In the genomic region with DNA sequence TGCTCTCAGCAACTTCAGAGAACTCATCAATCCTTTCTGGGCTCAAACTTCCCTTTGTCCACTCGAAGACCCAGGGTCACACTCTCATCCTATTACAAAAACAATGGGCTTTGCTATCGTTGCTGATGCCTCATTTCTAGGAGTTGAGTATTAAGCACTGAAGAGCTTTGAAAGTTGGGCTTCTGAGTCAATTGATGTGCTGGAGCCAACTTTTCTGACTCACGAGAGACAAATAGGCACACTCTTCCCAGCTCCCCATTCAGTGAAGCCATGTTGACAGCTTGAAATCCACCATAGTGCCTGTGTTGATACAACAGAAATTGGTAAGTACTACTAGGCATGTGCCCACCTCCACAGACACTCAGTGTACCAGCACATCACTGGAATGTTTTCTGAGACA, we compare ENCODE assay signal across 2 cellular contexts.
TF ChIP-seq lines count a peak whose summit lies in the region.

No MANE protein-coding gene starts in this region.

TF ChIP-seq in SK-N-SH, 30 proteins besides CTCF, POLR2A, EP300 and RAD21 (continued from another document):
- TF ChIP-seq JUND (IDR thresholded peaks at IDR 0.05) (no peak), RFX5 (IDR thresholded peaks at IDR 0.05; ENCODE audit: low read length) (no peak), MEF2A (IDR thresholded peaks at IDR 0.05; ENCODE audit: borderline replicate concordance, low read depth) (no peak), SMC3 (IDR thresholded peaks at IDR 0.05; ENCODE audit: low read depth, low read length) (no peak), NFIC (IDR thresholded peaks at IDR 0.05; ENCODE audit: borderline replicate concordance) (no peak), FOXJ3 (CRISPR knock-in tag; IDR thresholded peaks at IDR 0.05) (no peak), GATA2 (CRISPR knock-in tag; IDR thresholded peaks at IDR 0.05) (no peak)

TF ChIP-seq in SK-N-SH treated with all-trans-retinoic acid at 6 μM for 48 hours, 23 proteins besides CTCF, POLR2A, EP300 and RAD21 (continued from another document):
- TF ChIP-seq, protein P1, sequence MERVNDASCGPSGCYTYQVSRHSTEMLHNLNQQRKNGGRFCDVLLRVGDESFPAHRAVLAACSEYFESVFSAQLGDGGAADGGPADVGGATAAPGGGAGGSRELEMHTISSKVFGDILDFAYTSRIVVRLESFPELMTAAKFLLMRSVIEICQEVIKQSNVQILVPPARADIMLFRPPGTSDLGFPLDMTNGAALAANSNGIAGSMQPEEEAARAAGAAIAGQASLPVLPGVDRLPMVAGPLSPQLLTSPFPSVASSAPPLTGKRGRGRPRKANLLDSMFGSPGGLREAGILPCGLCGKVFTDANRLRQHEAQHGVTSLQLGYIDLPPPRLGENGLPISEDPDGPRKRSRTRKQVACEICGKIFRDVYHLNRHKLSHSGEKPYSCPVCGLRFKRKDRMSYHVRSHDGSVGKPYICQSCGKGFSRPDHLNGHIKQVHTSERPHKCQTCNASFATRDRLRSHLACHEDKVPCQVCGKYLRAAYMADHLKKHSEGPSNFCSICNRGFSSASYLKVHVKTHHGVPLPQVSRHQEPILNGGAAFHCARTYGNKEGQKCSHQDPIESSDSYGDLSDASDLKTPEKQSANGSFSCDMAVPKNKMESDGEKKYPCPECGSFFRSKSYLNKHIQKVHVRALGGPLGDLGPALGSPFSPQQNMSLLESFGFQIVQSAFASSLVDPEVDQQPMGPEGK (CRISPR knock-in tag; IDR thresholded peaks at IDR 0.05; ENCODE audit: borderline replicate concordance): no peak
- no peak for TF ChIP-seq ZFP30 (CRISPR knock-in tag; IDR thresholded peaks at IDR 0.05)
- no peak for TF ChIP-seq CSDC2 (CRISPR knock-in tag; IDR thresholded peaks at IDR 0.05)
- TF ChIP-seq, protein P2, sequence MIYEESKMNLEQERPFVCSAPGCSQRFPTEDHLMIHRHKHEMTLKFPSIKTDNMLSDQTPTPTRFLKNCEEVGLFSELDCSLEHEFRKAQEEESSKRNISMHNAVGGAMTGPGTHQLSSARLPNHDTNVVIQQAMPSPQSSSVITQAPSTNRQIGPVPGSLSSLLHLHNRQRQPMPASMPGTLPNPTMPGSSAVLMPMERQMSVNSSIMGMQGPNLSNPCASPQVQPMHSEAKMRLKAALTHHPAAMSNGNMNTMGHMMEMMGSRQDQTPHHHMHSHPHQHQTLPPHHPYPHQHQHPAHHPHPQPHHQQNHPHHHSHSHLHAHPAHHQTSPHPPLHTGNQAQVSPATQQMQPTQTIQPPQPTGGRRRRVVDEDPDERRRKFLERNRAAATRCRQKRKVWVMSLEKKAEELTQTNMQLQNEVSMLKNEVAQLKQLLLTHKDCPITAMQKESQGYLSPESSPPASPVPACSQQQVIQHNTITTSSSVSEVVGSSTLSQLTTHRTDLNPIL (CRISPR knock-in tag; IDR thresholded peaks at IDR 0.05; ENCODE audit: low read depth): no peak
- TF ChIP-seq ARNTL (CRISPR knock-in tag; IDR thresholded peaks at IDR 0.05; ENCODE audit: borderline replicate concordance, low read depth): no peak
- TF ChIP-seq ZNF8 (CRISPR knock-in tag; IDR thresholded peaks at IDR 0.05): no peak
- TF ChIP-seq GLIS3 (CRISPR knock-in tag; IDR thresholded peaks at IDR 0.05): no peak
- TF ChIP-seq ESRRG (CRISPR knock-in tag; IDR thresholded peaks at IDR 0.05): no peak
- no peak for TF ChIP-seq ZNF565 (CRISPR knock-in tag; conservative IDR thresholded peaks at IDR 0.05; ENCODE audit: low read depth)
- TF ChIP-seq SNAI2 (CRISPR knock-in tag; IDR thresholded peaks at IDR 0.05): no peak
- no peak for TF ChIP-seq OSR1 (CRISPR knock-in tag; IDR thresholded peaks at IDR 0.05)
- TF ChIP-seq RARB (CRISPR knock-in tag; IDR thresholded peaks at IDR 0.05): no peak
- TF ChIP-seq, protein P3, sequence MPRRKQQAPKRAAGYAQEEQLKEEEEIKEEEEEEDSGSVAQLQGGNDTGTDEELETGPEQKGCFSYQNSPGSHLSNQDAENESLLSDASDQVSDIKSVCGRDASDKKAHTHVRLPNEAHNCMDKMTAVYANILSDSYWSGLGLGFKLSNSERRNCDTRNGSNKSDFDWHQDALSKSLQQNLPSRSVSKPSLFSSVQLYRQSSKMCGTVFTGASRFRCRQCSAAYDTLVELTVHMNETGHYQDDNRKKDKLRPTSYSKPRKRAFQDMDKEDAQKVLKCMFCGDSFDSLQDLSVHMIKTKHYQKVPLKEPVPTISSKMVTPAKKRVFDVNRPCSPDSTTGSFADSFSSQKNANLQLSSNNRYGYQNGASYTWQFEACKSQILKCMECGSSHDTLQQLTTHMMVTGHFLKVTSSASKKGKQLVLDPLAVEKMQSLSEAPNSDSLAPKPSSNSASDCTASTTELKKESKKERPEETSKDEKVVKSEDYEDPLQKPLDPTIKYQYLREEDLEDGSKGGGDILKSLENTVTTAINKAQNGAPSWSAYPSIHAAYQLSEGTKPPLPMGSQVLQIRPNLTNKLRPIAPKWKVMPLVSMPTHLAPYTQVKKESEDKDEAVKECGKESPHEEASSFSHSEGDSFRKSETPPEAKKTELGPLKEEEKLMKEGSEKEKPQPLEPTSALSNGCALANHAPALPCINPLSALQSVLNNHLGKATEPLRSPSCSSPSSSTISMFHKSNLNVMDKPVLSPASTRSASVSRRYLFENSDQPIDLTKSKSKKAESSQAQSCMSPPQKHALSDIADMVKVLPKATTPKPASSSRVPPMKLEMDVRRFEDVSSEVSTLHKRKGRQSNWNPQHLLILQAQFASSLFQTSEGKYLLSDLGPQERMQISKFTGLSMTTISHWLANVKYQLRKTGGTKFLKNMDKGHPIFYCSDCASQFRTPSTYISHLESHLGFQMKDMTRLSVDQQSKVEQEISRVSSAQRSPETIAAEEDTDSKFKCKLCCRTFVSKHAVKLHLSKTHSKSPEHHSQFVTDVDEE (CRISPR knock-in tag; IDR thresholded peaks at IDR 0.05): no peak
- no peak for TF ChIP-seq TOX (CRISPR knock-in tag; IDR thresholded peaks at IDR 0.05; ENCODE audit: borderline replicate concordance)
